Comparison of ENCODE assay signal across 11 cellular contexts in the genomic region with DNA sequence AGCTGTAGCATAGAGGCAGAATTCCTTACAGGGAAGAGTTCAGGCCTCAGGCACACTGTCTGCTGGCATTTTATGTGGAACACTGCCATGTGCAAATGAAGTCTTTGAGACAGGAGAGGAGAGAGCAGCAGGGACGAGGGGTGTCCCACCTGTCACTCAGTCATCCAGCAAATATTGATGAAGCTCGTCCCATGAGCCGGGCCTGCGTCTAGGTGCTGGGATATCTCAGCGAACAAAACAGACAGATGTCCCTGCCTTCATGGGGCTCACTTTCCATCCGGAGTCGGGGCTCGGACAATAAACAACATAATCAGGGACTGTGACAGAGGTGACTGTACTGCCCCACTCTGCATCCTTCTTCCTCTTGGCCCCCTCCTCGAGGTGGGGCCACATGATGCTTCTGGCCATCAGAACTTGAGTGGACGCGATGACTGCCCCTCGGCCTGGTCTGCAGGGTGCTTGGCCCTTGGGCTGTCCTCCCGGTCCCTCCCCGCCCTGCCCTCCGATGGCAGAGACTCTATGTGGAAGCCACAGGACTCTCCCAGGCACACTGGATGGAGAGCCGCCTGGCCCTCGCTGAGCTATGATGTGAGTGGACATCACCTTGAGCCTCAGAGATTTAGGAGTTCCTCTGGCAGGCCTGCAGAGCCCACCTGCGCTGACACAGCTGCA.
A peak's percentile ranks its signal among the peaks of the same experiment; 100 is the strongest.
DNase-seq lines count a peak whose midpoint lies in the region; ATAC-seq, FAIRE-seq and TF ChIP-seq lines count a peak whose summit lies in the region.
"Had no signal": no experiment of that assay in that cellular context is flagged by ENCODE, and none has a peak within 500 bp of the region (broad histone marks: within the 10 kb centered on the region; RNA-seq: fewer than 3 reads in every experiment).

No MANE protein-coding gene starts in this region.

- H3K79me2 ChIP-seq in GM12878 (ENCODE audit: control insufficient read depth, insufficient read depth, low read length), result peaks cover 33% of the 10 kb centered on the region

- no peaks in the 10 kb centered on the region for H3K9me3 Mint-ChIP-seq in activated naive CD4-positive, alpha-beta T cell treated with anti-CD3 and anti-CD28 coated beads, Interleukin-2, amount 10 ng/mL, durations not matched to agents 7 days and 5 days
- H3K9me3 Mint-ChIP-seq in naive thymus-derived CD4-positive, alpha-beta T cell, result no peaks in the 10 kb centered on the region

- H3K4me3 ChIP-seq in GM12878 (no peak overlapping the region), upper lobe of left lung (peak overlapping the region in 1 of 4 donors; percentile 13)
- peak overlapping the region; percentile 50 for H3K4me3 ChIP-seq in naive thymus-derived CD4-positive, alpha-beta T cell (ENCODE audit: low read length)
- H3K4me3 ChIP-seq: cardiac muscle cell had no signal

- no peak for ATAC-seq in GM12878
- ATAC-seq in naive thymus-derived CD4-positive, alpha-beta T cell, result no peak
- ATAC-seq in upper lobe of left lung (ENCODE audit: low FRiP score in 2 of 2), result no peak
- ATAC-seq in GM21390 (IDR thresholded peaks at IDR 0.05; ENCODE audit: unreplicated experiment), result no peak

- peak overlapping the region; percentile 82 for H3K4me3 Mint-ChIP-seq in activated naive CD4-positive, alpha-beta T cell treated with anti-CD3 and anti-CD28 coated beads, Interleukin-2, amount 10 ng/mL, durations not matched to agents 7 days and 5 days
- H3K4me3 Mint-ChIP-seq in naive thymus-derived CD4-positive, alpha-beta T cell, result peak overlapping the region; percentile 66 to 91 (median 80)

- BruUV-seq in GM12878 (replicated peaks; lab: Mats Ljungman, UMichigan), result no TSS peak

- no peak for TF ChIP-seq RAD21 in GM12878 (IDR thresholded peaks at IDR 0.05; ENCODE audit: insufficient read depth, low read depth, low read length)

- H4K20me1 ChIP-seq in GM12878 (ENCODE audit: control insufficient read depth, insufficient read depth), result no peaks in the 10 kb centered on the region

- H3K36me3 Mint-ChIP-seq in activated naive CD4-positive, alpha-beta T cell treated with anti-CD3 and anti-CD28 coated beads, Interleukin-2, amount 10 ng/mL, durations not matched to agents 7 days and 5 days, result peaks cover 36% of the 10 kb centered on the region
- H3K36me3 Mint-ChIP-seq in naive thymus-derived CD4-positive, alpha-beta T cell, result peaks cover 0 to 11% (median 5%) of the 10 kb centered on the region in 5 donors

- FAIRE-seq in GM12878 (lab: Jason Lieb, UNC), result no peak

- H3K36me3 ChIP-seq in GM12878 (ENCODE audit: control insufficient read depth in 2 of 2, insufficient read depth in 2 of 2, low read length in 1 of 2), result peaks cover 20 to 25% of the 10 kb centered on the region in 2 experiments; a peak in 3 of 4 replicates
- no peaks in the 10 kb centered on the region for H3K36me3 ChIP-seq in naive thymus-derived CD4-positive, alpha-beta T cell (ENCODE audit: control insufficient read depth in 2 of 3, insufficient read depth in 3 of 3, low read length in 3 of 3)
- H3K36me3 ChIP-seq in upper lobe of left lung, result no peaks in the 10 kb centered on the region
- H3K36me3 ChIP-seq: cardiac muscle cell had no signal

- peaks cover 65% of the 10 kb centered on the region for H3K4me1 Mint-ChIP-seq in activated naive CD4-positive, alpha-beta T cell treated with anti-CD3 and anti-CD28 coated beads, Interleukin-2, amount 10 ng/mL, durations not matched to agents 7 days and 5 days
- peaks cover 48 to 67% (median 64%) of the 10 kb centered on the region in 7 donors for H3K4me1 Mint-ChIP-seq in naive thymus-derived CD4-positive, alpha-beta T cell

- TF ChIP-seq EP300 in GM12878 (IDR thresholded peaks at IDR 0.05; ENCODE audit: borderline replicate concordance in 1 of 2, control insufficient read depth in 1 of 2, low read depth in 2 of 2, low read length in 2 of 2), result no peak
- TF ChIP-seq EP300 in upper lobe of left lung (IDR thresholded peaks at IDR 0.05), result no peak

- H3K27ac ChIP-seq in GM12878 (ENCODE audit: control insufficient read depth, insufficient read depth) (peak overlapping the region; percentile 88), upper lobe of left lung (peak overlapping the region; percentile 83 to 96 (median 89))
- H3K27ac ChIP-seq in naive thymus-derived CD4-positive, alpha-beta T cell (ENCODE audit: low read depth, low read length), result peak overlapping the region; percentile 83
- H3K27ac ChIP-seq: cardiac muscle cell, VCaP had no signal

- H3K4me1 ChIP-seq in GM12878 (ENCODE audit: control insufficient read depth, insufficient read depth, low read length) (peaks cover 46% of the 10 kb centered on the region), upper lobe of left lung (peaks cover 41 to 63% (median 54%) of the 10 kb centered on the region in 4 donors)
- H3K4me1 ChIP-seq in naive thymus-derived CD4-positive, alpha-beta T cell (ENCODE audit: control insufficient read depth in 2 of 2, insufficient read depth in 2 of 2, low read length in 2 of 2), result peaks cover 51 to 68% of the 10 kb centered on the region in 2 donors

- WGBS in GM12878 (ENCODE audit: insufficient coverage, insufficient replicate concordance, low lambda C conversion rate, missing lambda C conversion rate), result 69% methylated on average over 18 of the region's 18 CpGs
- WGBS in upper lobe of left lung, 2 donors, result 71 to 90% methylated on average over 6 to 17 of the region's 18 CpGs

- no peak for DNase-seq in activated naive CD4-positive, alpha-beta T cell treated with anti-CD3 and anti-CD28 coated beads, Interleukin-2, amount 10 ng/mL, durations not matched to agents 7 days and 5 days
- DNase-seq in activated naive CD4-positive, alpha-beta T cell treated with anti-CD3 and anti-CD28 coated beads, Interleukin-2, amount 50 U/mL, for 16 hours, result no peak
- no peak for DNase-seq in GM12878 (ENCODE audit: low read depth, low spot score)
- no peak for DNase-seq in naive thymus-derived CD4-positive, alpha-beta T cell
- peak in 1 of 2 donors; percentile 34 for DNase-seq in upper lobe of left lung
- no peak for DNase-seq in nucleus accumbens (lab: John Stamatoyannopoulos, UW)
- no peak for DNase-seq in iPS-NIHi7 (ENCODE audit: extremely low spot score)
- DNase-seq: NCI-H774 had no signal

- H3K9ac ChIP-seq in GM12878 (ENCODE audit: control insufficient read depth, insufficient read depth, low read length), result peak overlapping the region; percentile 51; the same call in 1 of the 2 replicates

- TF ChIP-seq POLR2A in GM12878 (IDR thresholded peaks at IDR 0.05; ENCODE audit: low read depth, low read length) (no peak), upper lobe of left lung (IDR thresholded peaks at IDR 0.05) (no peak)

- in situ Hi-C loops in GM12878 (cut with MboI), result no loop called here

- no peaks in the 10 kb centered on the region for H3K27me3 Mint-ChIP-seq in activated naive CD4-positive, alpha-beta T cell treated with anti-CD3 and anti-CD28 coated beads, Interleukin-2, amount 10 ng/mL, durations not matched to agents 7 days and 5 days
- no peaks in the 10 kb centered on the region for H3K27me3 Mint-ChIP-seq in naive thymus-derived CD4-positive, alpha-beta T cell

- POLR2A ChIA-PET in GM12878 (lab: Charles Lee), result interaction anchor here (1.0 kb wide), 1 partner anchor 53 kb away, joined by 3 read pairs; no protein-coding TSS in a partner anchor
- POLR2A ChIA-PET in naive thymus-derived CD4-positive, alpha-beta T cell (lab: Charles Lee), result interaction anchor here (0.6 to 2.2 kb wide), 11 partner anchors 9 to 157 kb away, joined by 3 to 8 read pairs (median 4); a partner anchor contains a TSS

- RAD21 ChIA-PET in GM12878 (lab: Charles Lee; ENCODE audit: unreplicated experiment), result interaction anchor here (0.6 to 2.6 kb wide), 8 partner anchors 9 to 78 kb away, joined by 3 to 15 read pairs (median 4); a partner anchor contains a TSS

- CTCF ChIA-PET in activated naive CD4-positive, alpha-beta T cell treated with anti-CD3 and anti-CD28 coated beads, Interleukin-2, amount 10 ng/mL, durations not matched to agents 7 days and 5 days (lab: Charles Lee), result interaction anchor here (0.7 to 6.6 kb wide), 14 partner anchors 8 to 250 kb away, joined by 3 to 47 read pairs (median 4); a partner anchor contains a TSS
- CTCF ChIA-PET in GM12878 (lab: Yijun Ruan, JAX), result interaction anchor here (0.6 to 4.9 kb wide), 17 partner anchors 8 to 250 kb away, joined by 3 to 57 read pairs (median 5); a partner anchor contains a TSS
- CTCF ChIA-PET in naive thymus-derived CD4-positive, alpha-beta T cell (lab: Charles Lee), result interaction anchor here (0.6 to 2.8 kb wide), 6 partner anchors 19 to 329 kb away, joined by 3 to 21 read pairs (median 4); no protein-coding TSS in a partner anchor

- intact Hi-C loops in GM12878 (cut with micrococcal nuclease; ENCODE audit: unreplicated experiment), result loop anchor here (2.0 kb wide), 2 partner anchors 53 to 71 kb away; no protein-coding TSS in a partner anchor
- intact Hi-C loops in naive thymus-derived CD4-positive, alpha-beta T cell (cut with micrococcal nuclease), result loop anchor here (1.0 to 2.0 kb wide), 5 partner anchors 15 to 251 kb away; no protein-coding TSS in a partner anchor

- no peak overlapping the region for H2AFZ ChIP-seq in GM12878 (ENCODE audit: control insufficient read depth, low read depth, low read length)

- H3K27me3 ChIP-seq in GM12878 (replicated peaks in 1 of 2; ENCODE audit: control insufficient read depth in 2 of 2, insufficient read depth in 2 of 2, low read length in 1 of 2), result no peaks in the 10 kb centered on the region
- no peaks in the 10 kb centered on the region for H3K27me3 ChIP-seq in naive thymus-derived CD4-positive, alpha-beta T cell (ENCODE audit: control insufficient read depth in 2 of 2, insufficient read depth in 2 of 2, low read length in 2 of 2)
- H3K27me3 ChIP-seq in upper lobe of left lung, result no peaks in the 10 kb centered on the region
- H3K27me3 ChIP-seq: cardiac muscle cell had no signal

- SMC1A ChIA-PET in GM12878 (lab: Charles Lee; ENCODE audit: uncharacterized antibody, unreplicated experiment), result interaction anchor here (0.7 to 4.0 kb wide), 11 partner anchors 11 to 158 kb away, joined by 3 to 23 read pairs (median 4); no protein-coding TSS in a partner anchor

- no peak for TF ChIP-seq CTCF in GM12878 (IDR thresholded peaks at IDR 0.05 in 2 of 3, conservative IDR thresholded peaks at IDR 0.05 in 1 of 3; ENCODE audit: control insufficient read depth in 2 of 3, extremely low read depth in 1 of 3, insufficient read depth in 1 of 3, low read depth in 3 of 3, low read length in 3 of 3)
- TF ChIP-seq CTCF in upper lobe of left lung (IDR thresholded peaks at IDR 0.05), result no peak

- peak overlapping the region; percentile 97 for H3K27ac Mint-ChIP-seq in activated naive CD4-positive, alpha-beta T cell treated with anti-CD3 and anti-CD28 coated beads, Interleukin-2, amount 10 ng/mL, durations not matched to agents 7 days and 5 days
- peak overlapping the region; percentile 93 to 100 (median 97) for H3K27ac Mint-ChIP-seq in naive thymus-derived CD4-positive, alpha-beta T cell

- peak overlapping the region; percentile 93 for H3K4me2 ChIP-seq in GM12878 (ENCODE audit: control insufficient read depth, insufficient read depth)

- no peaks in the 10 kb centered on the region for H3K9me3 ChIP-seq in GM12878 (replicated peaks; ENCODE audit: control insufficient read depth, insufficient read depth, low read length)
- H3K9me3 ChIP-seq in naive thymus-derived CD4-positive, alpha-beta T cell (ENCODE audit: control insufficient read depth in 2 of 3, low read length in 3 of 3), result no peaks in the 10 kb centered on the region
- H3K9me3 ChIP-seq in upper lobe of left lung, result no peaks in the 10 kb centered on the region
